Comparison of ENCODE assay signal across 28 cellular contexts in genomic region chr11:118169300-118170140, GRCh38. TPM values are rescaled to one million over a fixed set of nuclear protein-coding genes. Genes with fewer than 3 reads are reported as not detected.
"Had no signal": no experiment of that assay in that cellular context is flagged by ENCODE, and none has a peak within 500 bp of the region (broad histone marks: within the 10 kb centered on the region; RNA-seq: fewer than 3 reads in every experiment).

No MANE protein-coding gene starts in this region.

- H3K9me3 Mint-ChIP-seq: activated B cell treated with CpG ODN at 0.5 μM for 24 hours; activated CD4-positive, alpha-beta T cell treated with anti-CD3 and anti-CD28 coated beads, Interleukin-2, amount 10 ng/mL, durations not matched to agents 24 days and 14 days; activated T-helper 2 cell treated with anti-CD3 and anti-CD28 coated beads, Interferon-gamma antibody, Interleukin-2, Interleukin-4, amounts not matched to agents 10 μg/mL and 5 μg/mL and 100 μg/mL, durations not matched to agents 14 hours and 24 hours and 36 hours; T-cell had no signal

- H3K4me1 ChIP-seq: SJSA1 had no signal

- H3K4me3 ChIP-seq: breast epithelium, SJSA1 had no signal

- H3K27ac Mint-ChIP-seq: activated B cell treated with CpG ODN at 0.5 μM for 24 hours; activated CD4-positive, alpha-beta T cell treated with anti-CD3 and anti-CD28 coated beads, Interleukin-2, amount 10 ng/mL, durations not matched to agents 24 days and 14 days; activated T-helper 2 cell treated with anti-CD3 and anti-CD28 coated beads, Interferon-gamma antibody, Interleukin-2, Interleukin-4, amounts not matched to agents 10 μg/mL and 5 μg/mL and 100 μg/mL, durations not matched to agents 14 hours and 24 hours and 36 hours; T-cell had no signal

- ATAC-seq: T-cell had no signal

- H3K36me3 Mint-ChIP-seq: T-cell had no signal

- H3K36me3 ChIP-seq: breast epithelium, SJSA1 had no signal

- H3K27ac ChIP-seq: breast epithelium, SJSA1 had no signal

- DNase-seq: activated B cell treated with CpG ODN at 0.5 μM for 24 hours; activated CD4-positive, alpha-beta T cell treated with anti-CD3 and anti-CD28 coated beads for 1 hour; activated CD4-positive, alpha-beta T cell treated with anti-CD3 and anti-CD28 coated beads, Interleukin-2, amount 10 ng/mL, durations not matched to agents 24 days and 14 days; activated CD4-positive, alpha-beta T cell treated with anti-CD3 and anti-CD28 coated beads, Interleukin-2, amount 50 U/mL, for 48 hours; activated gamma-delta T cell treated with Interleukin-2 at 50 U/mL for 16 hours; activated naive CD4-positive, alpha-beta T cell treated with anti-CD3 and anti-CD28 coated beads, Interleukin-2, amount 50 U/mL, for 16 hours; activated T-cell treated with anti-CD3 and anti-CD28 coated beads for 4 hours; activated T-cell treated with anti-CD3 and anti-CD28 coated beads, Interleukin-2, amount 50 U/mL, for 48 hours; central memory CD4-positive, alpha-beta T cell; Kasumi-1; KBM-7; NCI-H1092; NCI-H1417; NCI-H1930; NCI-H345; NCI-H510A; NCI-H526 treated with DMSO at 0.1 percent for 48 hours; NCI-H82; SHP77; T-cell; T-helper 2 cell; T1000 had no signal

- H3K9me3 ChIP-seq: breast epithelium, SJSA1 had no signal

- H3K27me3 ChIP-seq: breast epithelium had no signal

- H3K4me1 Mint-ChIP-seq: activated B cell treated with CpG ODN at 0.5 μM for 24 hours had no signal

- H3K4me3 Mint-ChIP-seq: activated B cell treated with CpG ODN at 0.5 μM for 24 hours; activated CD4-positive, alpha-beta T cell treated with anti-CD3 and anti-CD28 coated beads, Interleukin-2, amount 10 ng/mL, durations not matched to agents 24 days and 14 days; T-cell had no signal

RNA-seq across cellular contexts. Expression of gene SCN2B, which starts 6.9 kb away (rescaled TPM):
- total RNA-seq: activated B cell treated with CpG ODN at 0.5 μM for 24 hours, RPMI7951, SJSA1 had no signal
- polyA plus RNA-seq: aorta had no signal

RNA-seq across cellular contexts. Expression of gene SCN4B, which starts 16.9 kb away (rescaled TPM):
- total RNA-seq: activated B cell treated with CpG ODN at 0.5 μM for 24 hours, OCI-LY7, RPMI7951, SJSA1 had no signal

RNA-seq across cellular contexts. Expression of gene JAML, which starts 55.3 kb away (rescaled TPM):
- total RNA-seq: RPMI7951, SJSA1 had no signal
